27 cellular contexts compared by ENCODE assay signal in the genomic region with DNA sequence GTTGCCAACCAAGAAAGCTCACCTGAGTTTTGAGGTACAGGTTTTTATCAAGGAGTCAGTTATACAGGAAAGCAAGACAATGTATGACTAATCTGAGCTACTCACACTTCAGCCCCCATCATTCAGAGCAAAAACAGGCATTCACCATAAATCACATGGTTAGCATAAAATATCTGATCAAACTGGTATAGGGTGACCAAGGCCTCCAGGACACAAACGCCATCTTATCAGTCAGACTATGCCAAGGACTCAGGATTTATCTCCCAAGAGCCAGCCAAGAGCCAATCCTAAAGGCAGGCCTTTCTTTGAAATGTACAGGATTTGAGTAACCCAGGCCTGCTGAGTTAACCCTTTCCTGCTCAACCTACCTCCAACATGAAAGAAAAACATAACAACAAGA.
"Had no signal": no experiment of that assay in that cellular context is flagged by ENCODE, and none has a peak within 500 bp of the region (broad histone marks: within the 10 kb centered on the region; RNA-seq: fewer than 3 reads in every experiment).

No MANE protein-coding gene starts in this region.

- H3K27me3 Mint-ChIP-seq: progenitor cell of endocrine pancreas; stimulated activated memory B cell treated with anti-CD40 and anti-IgM and Interleukin-4, amounts not matched to agents 10 μg/mL and 1 μg/mL and 100 μg/mL, for 72 hours had no signal

- H3K4me1 ChIP-seq: heart left ventricle, sigmoid colon, upper lobe of right lung had no signal

- H3K36me3 Mint-ChIP-seq: naive B cell; stimulated activated memory B cell treated with anti-CD40 and anti-IgM and Interleukin-4, amounts not matched to agents 10 μg/mL and 1 μg/mL and 100 μg/mL, for 72 hours had no signal

- H3K9me3 Mint-ChIP-seq: activated naive CD4-positive, alpha-beta T cell treated with anti-CD3 and anti-CD28 coated beads for 36 hours; activated T-helper 1 cell treated with anti-CD3 and anti-CD28 coated beads, Interleukin-12 subunit alpha, Interleukin-12 subunit beta, Interleukin-2, Interleukin-4 antibody, amounts not matched to agents 30 ng/mL and 10 ng/mL and 1 ng/mL, durations not matched to agents 14 hours and 24 hours and 36 hours; naive B cell; nephron progenitor cell; stimulated activated memory B cell treated with anti-CD40 and anti-IgM and Interleukin-4, amounts not matched to agents 10 μg/mL and 1 μg/mL and 100 μg/mL, for 72 hours; stimulated activated naive CD8-positive, alpha-beta T cell treated with anti-CD3 and anti-CD28 coated beads, Interleukin-15, amount 100 ng/mL, for 72 hours had no signal

- H3K27me3 ChIP-seq: brain microvascular endothelial cell, heart left ventricle, ovary, sigmoid colon, upper lobe of right lung had no signal

- H3K36me3 ChIP-seq: brain microvascular endothelial cell, heart left ventricle, ovary, sigmoid colon, upper lobe of right lung had no signal

- H3K4me1 Mint-ChIP-seq: naive B cell; nephron progenitor cell; stimulated activated memory B cell treated with anti-CD40 and anti-IgM and Interleukin-4, amounts not matched to agents 10 μg/mL and 1 μg/mL and 100 μg/mL, for 72 hours; stimulated activated naive CD8-positive, alpha-beta T cell treated with anti-CD3 and anti-CD28 coated beads, Interleukin-15, amount 100 ng/mL, for 72 hours had no signal

- H3K27ac ChIP-seq: brain microvascular endothelial cell, heart left ventricle, ovary, sigmoid colon, upper lobe of right lung had no signal

- H3K9me3 ChIP-seq: heart left ventricle, ovary, sigmoid colon, upper lobe of right lung had no signal

- H3K4me3 Mint-ChIP-seq: activated naive CD4-positive, alpha-beta T cell treated with anti-CD3 and anti-CD28 coated beads for 36 hours; activated T-helper 1 cell treated with anti-CD3 and anti-CD28 coated beads, Interleukin-12 subunit alpha, Interleukin-12 subunit beta, Interleukin-2, Interleukin-4 antibody, amounts not matched to agents 30 ng/mL and 10 ng/mL and 1 ng/mL, durations not matched to agents 14 hours and 24 hours and 36 hours; naive B cell; nephron progenitor cell; stimulated activated memory B cell treated with anti-CD40 and anti-IgM and Interleukin-4, amounts not matched to agents 10 μg/mL and 1 μg/mL and 100 μg/mL, for 72 hours; stimulated activated naive CD8-positive, alpha-beta T cell treated with anti-CD3 and anti-CD28 coated beads, Interleukin-15, amount 100 ng/mL, for 72 hours had no signal

- ATAC-seq: esophagus mucosa; heart left ventricle; left ventricle myocardium superior; stimulated activated memory B cell treated with anti-CD40 and anti-IgM and Interleukin-4, amounts not matched to agents 10 μg/mL and 1 μg/mL and 100 μg/mL, for 72 hours; stimulated activated naive CD8-positive, alpha-beta T cell treated with anti-CD3 and anti-CD28 coated beads, Interleukin-15, amount 100 ng/mL, for 72 hours; upper lobe of right lung had no signal

- H3K4me3 ChIP-seq: heart left ventricle, ovary, sigmoid colon, upper lobe of right lung had no signal

- DNase-seq: activated CD4-positive, alpha-beta T cell treated with anti-CD3 and anti-CD28 coated beads for 4 hours; activated CD4-positive, alpha-beta T cell treated with anti-CD3 and anti-CD28 coated beads, Interleukin-2, amount 50 U/mL, for 4 hours; activated effector memory CD4-positive, alpha-beta T cell treated with anti-CD3 and anti-CD28 coated beads, Interleukin-2, amount 50 U/mL, for 16 hours; activated naive CD4-positive, alpha-beta T cell treated with anti-CD3 and anti-CD28 coated beads for 36 hours; activated T-cell treated with anti-CD3 and anti-CD28 coated beads for 4 hours; amniotic stem cell; brain microvascular endothelial cell; caudate nucleus; foreskin fibroblast; heart left ventricle; islet precursor cell; left ventricle myocardium superior; naive B cell; nephron progenitor cell; ovary; retina; sigmoid colon; small intestine; stimulated activated CD4-positive, alpha-beta T cell treated with anti-CD3 and anti-CD28 coated beads, Interleukin-4, amount 100 ng/mL, for 4 hours; stimulated activated CD8-positive, alpha-beta memory T cell treated with anti-CD3 and anti-CD28 coated beads, Interleukin-4, amount 100 ng/mL, for 48 hours; stimulated activated naive CD8-positive, alpha-beta T cell treated with anti-CD3 and anti-CD28 coated beads, Interleukin-15, amount 100 ng/mL, for 72 hours; substantia nigra; upper lobe of right lung had no signal

- H3K27ac Mint-ChIP-seq: activated naive CD4-positive, alpha-beta T cell treated with anti-CD3 and anti-CD28 coated beads for 36 hours; activated T-helper 1 cell treated with anti-CD3 and anti-CD28 coated beads, Interleukin-12 subunit alpha, Interleukin-12 subunit beta, Interleukin-2, Interleukin-4 antibody, amounts not matched to agents 30 ng/mL and 10 ng/mL and 1 ng/mL, durations not matched to agents 14 hours and 24 hours and 36 hours; nephron progenitor cell; progenitor cell of endocrine pancreas; stimulated activated memory B cell treated with anti-CD40 and anti-IgM and Interleukin-4, amounts not matched to agents 10 μg/mL and 1 μg/mL and 100 μg/mL, for 72 hours; stimulated activated naive CD8-positive, alpha-beta T cell treated with anti-CD3 and anti-CD28 coated beads, Interleukin-15, amount 100 ng/mL, for 72 hours had no signal
